Comparison of ENCODE assay signal across 16 cellular contexts in the genomic region with DNA sequence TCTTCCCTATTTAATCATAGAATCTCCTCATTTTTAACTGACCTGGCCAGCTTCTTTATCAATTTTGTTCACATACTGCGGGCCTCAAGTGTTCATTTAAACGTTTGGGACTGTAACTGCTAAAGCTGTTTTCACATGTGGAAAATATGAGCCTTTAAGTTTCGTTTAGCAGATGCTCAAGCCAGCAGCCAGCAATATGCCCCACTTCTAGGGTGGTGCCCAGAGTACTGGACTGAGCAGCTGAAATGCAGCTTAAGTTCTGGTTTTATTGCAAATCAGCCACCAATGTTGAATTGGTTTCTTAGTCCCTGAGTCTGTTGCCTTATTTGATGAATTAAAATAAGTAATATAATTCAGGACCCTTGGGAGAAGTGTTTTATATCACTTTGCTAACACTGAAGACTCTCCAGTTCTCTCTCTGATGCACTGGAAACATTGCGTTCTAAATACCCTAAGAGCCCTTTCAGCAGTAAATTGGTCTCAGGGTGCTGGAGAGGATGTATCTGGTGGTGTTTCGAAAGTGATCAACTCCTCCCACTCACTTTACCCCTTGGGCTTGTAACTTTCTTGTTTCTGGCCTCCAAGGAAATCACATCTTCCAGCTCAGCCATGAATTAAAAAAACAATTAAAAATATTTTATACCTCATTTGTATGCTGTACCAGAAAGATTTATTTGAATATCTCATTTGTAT.
A peak's percentile ranks its signal among the peaks of the same experiment; 100 is the strongest.
DNase-seq lines count a peak whose midpoint lies in the region; ATAC-seq, FAIRE-seq and TF ChIP-seq lines count a peak whose summit lies in the region.
"Had no signal": no experiment of that assay in that cellular context is flagged by ENCODE, and none has a peak within 500 bp of the region (broad histone marks: within the 10 kb centered on the region; RNA-seq: fewer than 3 reads in every experiment).

No MANE protein-coding gene starts in this region.

- no peak overlapping the region for H3K9ac ChIP-seq in MM.1S (ENCODE audit: low read length)

- FAIRE-seq in GM19239 (lab: Jason Lieb, UNC): no peak
- FAIRE-seq: urothelium cell line had no signal

- no peaks in the 10 kb centered on the region for H3K27me3 ChIP-seq in MM.1S (replicated peaks; ENCODE audit: insufficient read depth, low read length)
- H3K27me3 ChIP-seq: body of pancreas had no signal

- no peaks in the 10 kb centered on the region for H3F3A ChIP-seq in MM.1S (ENCODE audit: insufficient read depth, low read length)

- no peaks in the 10 kb centered on the region for H3K79me2 ChIP-seq in MM.1S (ENCODE audit: low read length)

- H3K4me3 ChIP-seq in GM12865 (ENCODE audit: low read depth, low read length): no peak overlapping the region
- H3K4me3 ChIP-seq in MM.1S (ENCODE audit: low read length): no peak overlapping the region
- H3K4me3 ChIP-seq: body of pancreas, skin epidermis had no signal

- H3K9me2 ChIP-seq in MM.1S (replicated peaks; ENCODE audit: insufficient read depth, low read length): no peaks in the 10 kb centered on the region

- no peak overlapping the region for H3K4me2 ChIP-seq in MM.1S (ENCODE audit: low read depth, low read length)

- no peak overlapping the region for H3K27ac ChIP-seq in MM.1S (ENCODE audit: low read length)
- H3K27ac ChIP-seq: body of pancreas, skin epidermis had no signal

- H2AFZ ChIP-seq in MM.1S (ENCODE audit: low read length): no peak overlapping the region

- no peaks in the 10 kb centered on the region for H4K20me1 ChIP-seq in MM.1S (ENCODE audit: insufficient read depth, low read length)

- H3K36me3 ChIP-seq in MM.1S (replicated peaks; ENCODE audit: insufficient read depth, low read length): no peaks in the 10 kb centered on the region

- H3K4me1 ChIP-seq in MM.1S (ENCODE audit: low read length): no peaks in the 10 kb centered on the region

- ATAC-seq in GM19035 (IDR thresholded peaks at IDR 0.05; ENCODE audit: unreplicated experiment) (peak; percentile 80), HG02571 (IDR thresholded peaks at IDR 0.05; ENCODE audit: unreplicated experiment) (peak; percentile 79), HG03439 (IDR thresholded peaks at IDR 0.05; ENCODE audit: unreplicated experiment) (peak; percentile 87)
- ATAC-seq: body of pancreas had no signal

- TF ChIP-seq CTCF in GM12865 (IDR thresholded peaks at IDR 0.05; ENCODE audit: insufficient read depth, low read depth, low read length, missing control alignments) (no peak), MM.1S (IDR thresholded peaks at IDR 0.05; ENCODE audit: low read length) (no peak)

- no peaks in the 10 kb centered on the region for H3K9me3 ChIP-seq in MM.1S (replicated peaks; ENCODE audit: insufficient read depth, low read length)
- H3K9me3 ChIP-seq: body of pancreas had no signal

- DNase-seq in GM12865 (ENCODE audit: low read depth) (peak; percentile 24), globus pallidus (ENCODE audit: low spot score) (no peak), LoVo (ENCODE audit: low spot score) (no peak), MM.1S (no peak), GM19239 (ENCODE audit: insufficient read length, low spot score) (no peak)
- DNase-seq: activated CD4-positive, alpha-beta T cell treated with anti-CD3 and anti-CD28 coated beads for 48 hours; body of pancreas; DMS53; endodermal cell; NCI-H2171 treated with DMSO at 0.1 percent for 48 hours; nephron progenitor cell had no signal
